In the genomic region with DNA sequence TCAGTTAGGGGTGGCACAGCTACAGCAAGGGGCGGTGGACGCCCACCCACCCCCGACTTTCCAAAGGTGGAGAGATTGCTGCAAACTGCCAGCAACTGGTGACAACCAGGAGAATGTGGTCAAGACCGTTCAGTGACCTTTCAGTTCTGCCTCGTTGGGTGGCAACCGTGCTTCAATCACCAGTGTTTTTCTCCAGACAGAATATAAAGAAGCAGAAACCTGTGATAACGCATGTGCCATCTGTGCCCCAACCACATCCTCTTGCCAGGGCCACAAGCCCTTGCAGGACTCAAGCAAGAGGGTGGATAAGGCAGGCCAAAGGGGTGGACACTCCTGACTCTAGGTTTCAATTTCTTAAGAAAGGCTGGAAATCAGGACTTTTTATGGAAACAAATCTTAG, we compare ENCODE assay signal across 7 cellular contexts.
A peak's percentile ranks its signal among the peaks of the same experiment; 100 is the strongest.
DNase-seq lines count a peak whose midpoint lies in the region; ATAC-seq and TF ChIP-seq lines count a peak whose summit lies in the region.
"Not testable (repeated sequence)": the region's sequence is repeated elsewhere in the genome, so short reads cannot be mapped to it uniquely, and the experiment has no call there.

No MANE protein-coding gene starts in this region.

- not testable (repeated sequence) for TF ChIP-seq CTCF in SU-DHL-6 (IDR thresholded peaks at IDR 0.05; ENCODE audit: insufficient read depth, low read length, poor library complexity, severe bottlenecking)

- H3F3A ChIP-seq in SU-DHL-6 (ENCODE audit: insufficient read depth), result not testable (repeated sequence)

- not testable (repeated sequence) for H3K9me3 Mint-ChIP-seq in memory B cell

- H3K27ac Mint-ChIP-seq in memory B cell, result not testable (repeated sequence)

- peak overlapping the region; percentile 27 for H3K4me2 ChIP-seq in SU-DHL-6 (ENCODE audit: low read depth, low read length, poor library complexity, severe bottlenecking)

- not testable (repeated sequence) for H2AFZ ChIP-seq in SU-DHL-6 (ENCODE audit: low read depth, low read length, severe bottlenecking)

- H3K4me1 Mint-ChIP-seq in memory B cell, result not testable (repeated sequence)

- not testable (repeated sequence) for H3K27me3 Mint-ChIP-seq in memory B cell

- H4K20me1 ChIP-seq in SU-DHL-6 (ENCODE audit: low read depth, low read length), result not testable (repeated sequence)

- DNase-seq in memory B cell (ENCODE audit: low spot score in 2 of 2), result not testable (repeated sequence)

- H3K27me3 ChIP-seq in SU-DHL-6 (ENCODE audit: low read length), result not testable (repeated sequence)

- H3K9ac ChIP-seq in SU-DHL-6 (ENCODE audit: low read length), result not testable (repeated sequence)

- H3K9me3 ChIP-seq in SU-DHL-6 (ENCODE audit: insufficient read depth, low read length), result not testable (repeated sequence)

- H3K36me3 Mint-ChIP-seq in memory B cell, result not testable (repeated sequence)

- not testable (repeated sequence) for H3K79me2 ChIP-seq in SU-DHL-6 (ENCODE audit: insufficient read depth, low read length)

- not testable (repeated sequence) for H3K4me3 Mint-ChIP-seq in memory B cell

- H3K4me3 ChIP-seq in SU-DHL-6 (ENCODE audit: insufficient read depth, low read length, poor library complexity, severe bottlenecking), result not testable (repeated sequence)

- H3K9me2 ChIP-seq in SU-DHL-6 (replicated peaks; ENCODE audit: insufficient read depth, low read length), result not testable (repeated sequence)

- ATAC-seq in GM18502 (IDR thresholded peaks at IDR 0.05; ENCODE audit: poor library complexity, unreplicated experiment) (peak; percentile 61), GM18868 (IDR thresholded peaks at IDR 0.05; ENCODE audit: unreplicated experiment) (peak; percentile 50), GM19467 (IDR thresholded peaks at IDR 0.05; ENCODE audit: unreplicated experiment) (peak; percentile 45), HG02938 (IDR thresholded peaks at IDR 0.05; ENCODE audit: unreplicated experiment) (peak; percentile 50), HG03442 (IDR thresholded peaks at IDR 0.05; ENCODE audit: unreplicated experiment) (peak; percentile 52), memory B cell (ENCODE audit: low read depth) (peak; percentile 42)

- H3K36me3 ChIP-seq in SU-DHL-6 (ENCODE audit: low read length), result not testable (repeated sequence)

- H3K27ac ChIP-seq in SU-DHL-6 (ENCODE audit: low read depth, low read length), result peak overlapping the region; percentile 69
